ENCODE assay signal across 8 cellular contexts in the genomic region with DNA sequence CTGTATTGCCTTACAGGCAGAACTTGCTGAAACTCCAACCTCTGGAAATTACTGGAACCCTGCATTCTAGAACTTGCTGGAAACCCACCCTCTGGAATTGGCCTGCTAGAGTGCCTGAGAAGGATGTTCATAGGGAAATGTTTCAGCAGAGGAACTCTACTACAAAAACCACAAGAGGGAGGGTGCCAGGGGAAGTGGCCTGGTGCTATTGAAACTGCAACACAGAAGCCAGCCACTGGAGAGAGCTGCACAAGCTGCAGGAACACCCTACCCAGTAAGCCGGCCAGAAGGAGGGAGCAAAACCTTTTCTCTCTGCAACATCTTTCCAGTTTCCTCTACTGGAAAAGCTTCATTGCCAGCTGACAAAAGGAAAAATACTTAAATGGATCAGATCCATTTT. TPM values are rescaled to one million over a fixed set of nuclear protein-coding genes. Genes with fewer than 3 reads are reported as not detected.
DNase-seq lines count a peak whose midpoint lies in the region; ATAC-seq, FAIRE-seq and TF ChIP-seq lines count a peak whose summit lies in the region.

No MANE protein-coding gene starts in this region.

- H3K4me3 Mint-ChIP-seq in naive thymus-derived CD4-positive, alpha-beta T cell: peak overlapping the region in 6 of 10 donors; percentile 2 to 51 (median 22)

- ATAC-seq in GM18499 (IDR thresholded peaks at IDR 0.05; ENCODE audit: insufficient read depth, unreplicated experiment): peak; percentile 26
- peak; percentile 36 for ATAC-seq in HG02885 (IDR thresholded peaks at IDR 0.05; ENCODE audit: poor library complexity, unreplicated experiment)
- ATAC-seq in naive thymus-derived CD4-positive, alpha-beta T cell: no peak

- peak overlapping the region; percentile 36 for H3K27ac ChIP-seq in naive thymus-derived CD4-positive, alpha-beta T cell (ENCODE audit: low read depth, low read length)

- H3K9me3 Mint-ChIP-seq in naive thymus-derived CD4-positive, alpha-beta T cell: peaks cover 0 to 6% (median 0%) of the 10 kb centered on the region in 11 donors

- H3K9me3 ChIP-seq in naive thymus-derived CD4-positive, alpha-beta T cell (ENCODE audit: control insufficient read depth in 2 of 3, low read length in 3 of 3): no peaks in the 10 kb centered on the region

- intact Hi-C loops in naive thymus-derived CD4-positive, alpha-beta T cell (cut with micrococcal nuclease): loop anchor here in 1 of 2 donors (5.0 to 10.0 kb wide), 2 partner anchors 35 to 563 kb away; no protein-coding TSS in a partner anchor

- H3K4me1 Mint-ChIP-seq in naive thymus-derived CD4-positive, alpha-beta T cell: peaks cover 0 to 27% (median 13%) of the 10 kb centered on the region in 7 donors

- POLR2A ChIA-PET in naive thymus-derived CD4-positive, alpha-beta T cell (lab: Charles Lee): no interaction called here

- H3K27me3 ChIP-seq in naive thymus-derived CD4-positive, alpha-beta T cell (ENCODE audit: control insufficient read depth in 2 of 2, insufficient read depth in 2 of 2, low read length in 2 of 2): no peaks in the 10 kb centered on the region

- CTCF ChIA-PET in naive thymus-derived CD4-positive, alpha-beta T cell (lab: Charles Lee): no interaction called here

- peak overlapping the region in 5 of 9 donors; percentile 23 to 63 (median 48) for H3K27ac Mint-ChIP-seq in naive thymus-derived CD4-positive, alpha-beta T cell

- H3K4me1 ChIP-seq in naive thymus-derived CD4-positive, alpha-beta T cell (ENCODE audit: control insufficient read depth in 2 of 2, insufficient read depth in 2 of 2, low read length in 2 of 2): peaks cover 8 to 20% of the 10 kb centered on the region in 2 donors

- H3K4me3 ChIP-seq in astrocyte of the spinal cord (ENCODE audit: low read depth, low read length): no peak overlapping the region
- no peak overlapping the region for H3K4me3 ChIP-seq in naive thymus-derived CD4-positive, alpha-beta T cell (ENCODE audit: low read length)

- no peak for FAIRE-seq in HTR-8/SVneo (lab: Jason Lieb, UNC)

- H3K36me3 ChIP-seq in naive thymus-derived CD4-positive, alpha-beta T cell (ENCODE audit: control insufficient read depth in 2 of 3, insufficient read depth in 3 of 3, low read length in 3 of 3): no peaks in the 10 kb centered on the region

- peaks cover 0 to 4% (median 0%) of the 10 kb centered on the region in 5 donors for H3K27me3 Mint-ChIP-seq in naive thymus-derived CD4-positive, alpha-beta T cell

- TF ChIP-seq CTCF in astrocyte of the spinal cord (IDR thresholded peaks at IDR 0.05; ENCODE audit: low read depth, low read length): peak; percentile 31

- DNase-seq in ACHN: peak; percentile 50
- peak; percentile 83 for DNase-seq in OCI-M1 (lab: John Stamatoyannopoulos, UW)
- peak; percentile 47 for DNase-seq in astrocyte of the spinal cord (ENCODE audit: low read depth, low spot score)
- DNase-seq in naive thymus-derived CD4-positive, alpha-beta T cell: peak in 7 of 9 donors; percentile 26 to 52 (median 40)
- DNase-seq in HTR-8/SVneo (ENCODE audit: insufficient read length, low spot score): no peak
- no peak for DNase-seq in SK-N-DZ (ENCODE audit: low spot score)

- peaks cover 0 to 4% (median 0%) of the 10 kb centered on the region in 5 donors for H3K36me3 Mint-ChIP-seq in naive thymus-derived CD4-positive, alpha-beta T cell

- in situ Hi-C loops in ACHN (cut with HindIII; ENCODE audit: low pct_ligation_motif_present, low pct_unique_long_range_greater_than_20kb, low sequenced_read_pairs) (no loop called here), astrocyte of the spinal cord (cut with HindIII; ENCODE audit: low sequenced_read_pairs) (no loop called here)

RNA-seq across cellular contexts. Expression of gene BRWD3, which starts 2.5 kb away (rescaled TPM):
- 10 to 100 TPM; 31.9 to 42.0 (median 38.5) TPM for total RNA-seq in naive thymus-derived CD4-positive, alpha-beta T cell
- 1 to 10 TPM; 2.0 to 2.7 TPM for polyA plus RNA-seq in naive thymus-derived CD4-positive, alpha-beta T cell
- polyA plus RNA-seq in SK-N-DZ (2014; cell fraction: cytosol; rRNA removed): 5.3 and 9.3 TPM in 2 replicates
- 19.8 and 30.0 TPM in 2 replicates for polyA plus RNA-seq in SK-N-DZ (2014; cell fraction: nucleus; rRNA removed)

Comparison
In these comparisons a context has a peak if more than half of its experiments do, and no peak if none do; other contexts are left out.
1. DNase-seq: peak in ACHN (single experiment), OCI-M1 (single experiment), astrocyte of the spinal cord (single experiment) and naive thymus-derived CD4-positive, alpha-beta T cell (7 of 9); none in HTR-8/SVneo (single experiment) and SK-N-DZ (single experiment).